4 cellular contexts compared by ENCODE assay signal in genomic region chr4:143858486-143858885, GRCh38. TPM values are rescaled to one million over a fixed set of nuclear protein-coding genes. Genes with fewer than 3 reads are reported as not detected.
"Had no signal": no experiment of that assay in that cellular context is flagged by ENCODE, and none has a peak within 500 bp of the region (broad histone marks: within the 10 kb centered on the region; RNA-seq: fewer than 3 reads in every experiment).

No MANE protein-coding gene starts in this region.

RNA-seq across cellular contexts. Expression of gene GYPE, which starts 46.9 kb away (rescaled TPM):
- total RNA-seq: activated CD4-positive, alpha-beta T cell treated with anti-CD3 and anti-CD28 coated beads, Interleukin-2, amount 10 ng/mL, durations not matched to agents 24 days and 14 days; bronchial epithelial cell; foreskin keratinocyte; T-helper 1 cell treated with Interleukin-12 subunit alpha and Interleukin-12 subunit beta and Interleukin-4 antibody, amounts not matched to agents 30 ng/mL and 1 ng/mL, for 36 hours had no signal
- polyA plus RNA-seq: foreskin keratinocyte had no signal
